1 cellular context compared by ENCODE assay signal in genomic region chr5:82406200-82406773, GRCh38.
A peak's percentile ranks its signal among the peaks of the same experiment; 100 is the strongest.
TF ChIP-seq lines count a peak whose summit lies in the region.

No MANE protein-coding gene starts in this region.

TF ChIP-seq in HEK293, 187 proteins besides CTCF, POLR2A, EP300 and RAD21 (continued from another document):
- TF ChIP-seq PRDM10 (tag by site-specific recombination; IDR thresholded peaks at IDR 0.05) (peak; percentile 78), ZBTB49 (tag by site-specific recombination; IDR thresholded peaks at IDR 0.05; ENCODE audit: low read depth) (no peak), ZNF501 (tag by site-specific recombination; IDR thresholded peaks at IDR 0.05) (peak; percentile 81), ZNF610 (tag by site-specific recombination; IDR thresholded peaks at IDR 0.05; ENCODE audit: borderline replicate concordance) (peak; percentile 65), ZNF701 (tag by site-specific recombination; IDR thresholded peaks at IDR 0.05) (no peak), PRDM1 (tag by site-specific recombination; IDR thresholded peaks at IDR 0.05) (peak; percentile 34; the same call in 1 of the 2 replicates), RBAK (tag by site-specific recombination; IDR thresholded peaks at IDR 0.05) (no peak), BCL6B (tag by site-specific recombination; IDR thresholded peaks at IDR 0.05) (peak; percentile 94), ZSCAN4 (tag by site-specific recombination; IDR thresholded peaks at IDR 0.05) (no peak), ZNF274 (IDR thresholded peaks at IDR 0.05; ENCODE audit: low read length) (no peak), ZNF274 (tag by site-specific recombination; IDR thresholded peaks at IDR 0.05; ENCODE audit: borderline replicate concordance) (no peak), ZNF148 (tag by site-specific recombination; IDR thresholded peaks at IDR 0.05; ENCODE audit: borderline replicate concordance) (no peak), ZEB2 (tag by site-specific recombination; IDR thresholded peaks at IDR 0.05) (0 out of 2 replicates have a peak, but pooled peaks have one; percentile 56), ZNF747 (tag by site-specific recombination; IDR thresholded peaks at IDR 0.05) (no peak), ZNF114 (tag by site-specific recombination; IDR thresholded peaks at IDR 0.05) (no peak), ZNF513 (tag by site-specific recombination; IDR thresholded peaks at IDR 0.05) (peak; percentile 37; the same call in 1 of the 2 replicates), MYNN (tag by site-specific recombination; IDR thresholded peaks at IDR 0.05; ENCODE audit: borderline replicate concordance) (no peak), SP7 (tag by site-specific recombination; IDR thresholded peaks at IDR 0.05) (peak; percentile 58; the same call in 1 of the 2 replicates), KLF1 (tag by site-specific recombination; IDR thresholded peaks at IDR 0.05) (no peak), ZNF645 (tag by site-specific recombination; IDR thresholded peaks at IDR 0.05) (no peak), ZNF398 (tag by site-specific recombination; IDR thresholded peaks at IDR 0.05) (peak; percentile 90), ZNF16 (tag by site-specific recombination; IDR thresholded peaks at IDR 0.05; ENCODE audit: low read depth) (no peak), ZNF473 (tag by site-specific recombination; IDR thresholded peaks at IDR 0.05) (no peak), ZNF658 (tag by site-specific recombination; IDR thresholded peaks at IDR 0.05) (no peak), ZFP37 (tag by site-specific recombination; IDR thresholded peaks at IDR 0.05) (0 out of 2 replicates have a peak, but pooled peaks have one; percentile 43), TRIM28 (IDR thresholded peaks at IDR 0.05; ENCODE audit: borderline replicate concordance, low read length) (peak; percentile 97), ZBTB8A (tag by site-specific recombination; IDR thresholded peaks at IDR 0.05) (peak; percentile 68), ZNF10 (tag by site-specific recombination; IDR thresholded peaks at IDR 0.05) (peak; percentile 69; the same call in 1 of the 2 replicates), TCF7L2 (IDR thresholded peaks at IDR 0.05; ENCODE audit: borderline replicate concordance, low read depth, low read length) (peak; percentile 81), ZNF140 (tag by site-specific recombination; IDR thresholded peaks at IDR 0.05) (no peak), PRDM6 (tag by site-specific recombination; IDR thresholded peaks at IDR 0.05) (peak; percentile 80), ZNF768 (tag by site-specific recombination; IDR thresholded peaks at IDR 0.05) (no peak), GLIS2 (tag by site-specific recombination; IDR thresholded peaks at IDR 0.05) (peak; percentile 62), ZNF677 (tag by site-specific recombination; IDR thresholded peaks at IDR 0.05) (no peak), OVOL3 (tag by site-specific recombination; IDR thresholded peaks at IDR 0.05) (peak; percentile 89), SP3 (tag by site-specific recombination; IDR thresholded peaks at IDR 0.05) (no peak), ZNF521 (tag by site-specific recombination; IDR thresholded peaks at IDR 0.05) (no peak)
